ENCODE assay signal across 14 cellular contexts in genomic region chr6:7215798-7216231, GRCh38.
DNase-seq lines count a peak whose midpoint lies in the region; ATAC-seq, FAIRE-seq and TF ChIP-seq lines count a peak whose summit lies in the region.
"Had no signal": no experiment of that assay in that cellular context is flagged by ENCODE, and none has a peak within 500 bp of the region (broad histone marks: within the 10 kb centered on the region; RNA-seq: fewer than 3 reads in every experiment).

No MANE protein-coding gene starts in this region.

- peaks cover 83 to 84% of the 10 kb centered on the region in 2 donors for H3K4me1 ChIP-seq in gastrocnemius medialis

- peak overlapping the region; percentile 8 for H3K27ac Mint-ChIP-seq in T-helper 1 cell treated with Interleukin-12 subunit alpha and Interleukin-12 subunit beta and Interleukin-4 antibody, amounts not matched to agents 30 μg/mL and 1 μg/mL, for 36 hours
- peak overlapping the region; percentile 84 for H3K27ac Mint-ChIP-seq in endothelial cell (ENCODE audit: unreplicated experiment)

- peak overlapping the region; percentile 85 to 95 (median 94) for H3K27ac ChIP-seq in gastrocnemius medialis
- H3K27ac ChIP-seq: 22Rv1 had no signal

- in situ Hi-C loops in gastrocnemius medialis (cut with MboI; ENCODE audit: low sequenced_read_pairs in 4 of 4) = loop anchor here in 1 of 4 donors (25.0 kb wide), 1 partner anchor 104 kb away; the partner anchor contains the start of gene RREB1

- no peak overlapping the region for H3K4me3 ChIP-seq in gastrocnemius medialis
- H3K4me3 ChIP-seq: SK-N-MC had no signal

- H3K4me1 Mint-ChIP-seq in T-helper 1 cell treated with Interleukin-12 subunit alpha and Interleukin-12 subunit beta and Interleukin-4 antibody, amounts not matched to agents 30 μg/mL and 1 μg/mL, for 36 hours (ENCODE audit: low read depth) = no peaks in the 10 kb centered on the region
- peaks cover 44% of the 10 kb centered on the region for H3K4me1 Mint-ChIP-seq in endothelial cell (ENCODE audit: unreplicated experiment)

- FAIRE-seq in GM19239 (lab: Jason Lieb, UNC) = no peak

- no peak for TF ChIP-seq POLR2A in gastrocnemius medialis (IDR thresholded peaks at IDR 0.05)

- ATAC-seq in HG03064 (IDR thresholded peaks at IDR 0.05; ENCODE audit: low read depth, unreplicated experiment) (peak; percentile 57), gastrocnemius medialis (no peak)

- no peaks in the 10 kb centered on the region for H3K9me3 Mint-ChIP-seq in T-helper 1 cell treated with Interleukin-12 subunit alpha and Interleukin-12 subunit beta and Interleukin-4 antibody, amounts not matched to agents 30 μg/mL and 1 μg/mL, for 36 hours
- no peaks in the 10 kb centered on the region for H3K9me3 Mint-ChIP-seq in endothelial cell (ENCODE audit: unreplicated experiment)
- H3K9me3 Mint-ChIP-seq: central memory CD8-positive, alpha-beta T cell had no signal

- intact Hi-C loops in gastrocnemius medialis (cut with DNase I; ENCODE audit: low total_unique reads) = loop anchor here (2.0 to 10.0 kb wide), 5 partner anchors 47 to 484 kb away; no protein-coding TSS in a partner anchor

- H3K27me3 Mint-ChIP-seq in T-helper 1 cell treated with Interleukin-12 subunit alpha and Interleukin-12 subunit beta and Interleukin-4 antibody, amounts not matched to agents 30 μg/mL and 1 μg/mL, for 36 hours (ENCODE audit: low read depth) = no peaks in the 10 kb centered on the region
- peaks cover 8% of the 10 kb centered on the region for H3K27me3 Mint-ChIP-seq in endothelial cell (ENCODE audit: unreplicated experiment)
- H3K27me3 Mint-ChIP-seq: central memory CD8-positive, alpha-beta T cell had no signal

- DNase-seq in T-helper 1 cell (no peak), endothelial cell (ENCODE audit: low spot score) (no peak), gastrocnemius medialis (no peak), GM19239 (ENCODE audit: insufficient read length, low spot score) (no peak), NCI-H2171 treated with DMSO at 0.1 percent for 48 hours (lab: John Stamatoyannopoulos, UW) (no peak), NCI-H1048 (lab: John Stamatoyannopoulos, UW) (no peak)
- DNase-seq: activated CD4-positive, CD25-positive, alpha-beta regulatory T cell; NCI-H526 treated with DMSO at 0.1 percent for 48 hours; stimulated activated naive CD4-positive, alpha-beta T cell treated with Interleukin-2 at 50 U/mL for 16 hours had no signal

- H3K36me3 Mint-ChIP-seq in T-helper 1 cell treated with Interleukin-12 subunit alpha and Interleukin-12 subunit beta and Interleukin-4 antibody, amounts not matched to agents 30 μg/mL and 1 μg/mL, for 36 hours (ENCODE audit: low read depth) = peaks cover 5% of the 10 kb centered on the region
- peaks cover 31% of the 10 kb centered on the region for H3K36me3 Mint-ChIP-seq in endothelial cell (ENCODE audit: low read depth, unreplicated experiment)

- H3K4me3 Mint-ChIP-seq in T-helper 1 cell treated with Interleukin-12 subunit alpha and Interleukin-12 subunit beta and Interleukin-4 antibody, amounts not matched to agents 30 μg/mL and 1 μg/mL, for 36 hours = no peak overlapping the region
- H3K4me3 Mint-ChIP-seq in endothelial cell (ENCODE audit: unreplicated experiment) = peak overlapping the region; percentile 71
- H3K4me3 Mint-ChIP-seq: central memory CD8-positive, alpha-beta T cell had no signal

- peaks cover 0 to 22% of the 10 kb centered on the region in 2 donors for H3K36me3 ChIP-seq in gastrocnemius medialis

- no peaks in the 10 kb centered on the region for H3K27me3 ChIP-seq in gastrocnemius medialis

- TF ChIP-seq CTCF in endothelial cell (IDR thresholded peaks at IDR 0.05; ENCODE audit: unreplicated experiment) (no peak), gastrocnemius medialis (IDR thresholded peaks at IDR 0.05 in 4 of 5, conservative IDR thresholded peaks at IDR 0.05 in 1 of 5) (no peak)

- H3K9me3 ChIP-seq in gastrocnemius medialis = no peaks in the 10 kb centered on the region
